In the genomic region with DNA sequence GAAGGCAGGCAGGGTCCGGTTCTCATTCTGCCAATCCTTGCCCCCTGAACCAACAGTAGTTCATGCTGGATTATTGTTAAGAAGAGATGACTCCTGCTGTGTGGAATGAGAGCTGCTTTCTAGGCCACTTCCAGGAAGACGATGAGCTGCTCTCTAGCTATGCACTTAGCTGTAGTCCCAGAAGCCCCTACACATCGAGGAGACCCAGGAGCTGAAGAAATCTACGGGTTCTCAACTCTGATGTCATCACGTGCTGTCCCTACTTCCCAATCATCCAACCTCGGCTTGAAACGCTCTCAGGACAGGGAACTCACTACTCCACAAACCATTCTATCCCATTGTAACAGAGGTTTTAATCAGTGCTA, we compare ENCODE assay signal across 13 cellular contexts.
DNase-seq lines count a peak whose midpoint lies in the region; TF ChIP-seq lines count a peak whose summit lies in the region.
"Had no signal": no experiment of that assay in that cellular context is flagged by ENCODE, and none has a peak within 500 bp of the region (broad histone marks: within the 10 kb centered on the region; RNA-seq: fewer than 3 reads in every experiment).

No MANE protein-coding gene starts in this region.

- in situ Hi-C loops in brain microvascular endothelial cell (cut with HindIII; ENCODE audit: low pct_ligation_motif_present, low sequenced_read_pairs) = no loop called here

- H3K4me3 ChIP-seq in HFF-Myc (replicated peaks; ENCODE audit: low read depth, low read length) (no peak overlapping the region), brain microvascular endothelial cell (ENCODE audit: low read depth, low read length) (no peak overlapping the region)

- no peaks in the 10 kb centered on the region for H3K27me3 ChIP-seq in brain microvascular endothelial cell (replicated peaks)

- TF ChIP-seq CTCF in HFF-Myc (IDR thresholded peaks at IDR 0.05; ENCODE audit: low read depth, low read length, missing control alignments) = no peak
- TF ChIP-seq CTCF in brain microvascular endothelial cell (IDR thresholded peaks at IDR 0.05; ENCODE audit: low read depth, low read length, missing control alignments) = peak; percentile 19

- no peak overlapping the region for H3K27ac ChIP-seq in brain microvascular endothelial cell

- DNase-seq in HFF-Myc (ENCODE audit: extremely low read depth, low read depth) (peak; percentile 22), brain microvascular endothelial cell (peak; percentile 73), islet precursor cell (peak; percentile 83), stromal cell of bone marrow (ENCODE audit: low read depth) (peak; percentile 55), HuH-7.5 (ENCODE audit: low spot score) (no peak), germinal center (ENCODE audit: low spot score) (no peak), COR-L47 (lab: John Stamatoyannopoulos, UW) (no peak)
- DNase-seq: activated naive CD8-positive, alpha-beta T cell treated with anti-CD3 and anti-CD28 coated beads, Interleukin-2, amount 10 ng/mL, durations not matched to agents 7 days and 5 days; DND-41; effector memory CD4-positive, alpha-beta T cell; NCI-H2107; nephron progenitor cell; OCI-M1 had no signal

- no peaks in the 10 kb centered on the region for H3K36me3 ChIP-seq in brain microvascular endothelial cell (replicated peaks)

Comparison
In these comparisons a context has a peak if more than half of its experiments do, and no peak if none do; other contexts are left out.
1. DNase-seq: peak in HFF-Myc (single experiment), brain microvascular endothelial cell (single experiment), islet precursor cell (single experiment) and stromal cell of bone marrow (single experiment); none in HuH-7.5 (single experiment), germinal center (single experiment) and COR-L47 (single experiment).